9 cellular contexts compared by ENCODE assay signal in genomic region chr19:40623403-40624239, GRCh38. TPM values are rescaled to one million over a fixed set of nuclear protein-coding genes. Genes with fewer than 3 reads are reported as not detected.
DNase-seq lines count a peak whose midpoint lies in the region; TF ChIP-seq lines count a peak whose summit lies in the region.
"Had no signal": no experiment of that assay in that cellular context is flagged by ENCODE, and none has a peak within 500 bp of the region (broad histone marks: within the 10 kb centered on the region; RNA-seq: fewer than 3 reads in every experiment).

No MANE protein-coding gene starts in this region.

- H3K4me2 ChIP-seq in smooth muscle cell, result no peak overlapping the region

- peak overlapping the region in 3 of 4 donors; percentile 25 to 36 (median 34) for H3K27ac ChIP-seq in esophagus squamous epithelium
- H3K27ac ChIP-seq in smooth muscle cell (ENCODE audit: low read depth), result peak overlapping the region; percentile 19
- H3K27ac ChIP-seq: SJSA1 had no signal

- H3K9me3 ChIP-seq in esophagus squamous epithelium (no peaks in the 10 kb centered on the region), smooth muscle cell (replicated peaks; ENCODE audit: low read depth) (no peaks in the 10 kb centered on the region)
- H3K9me3 ChIP-seq: SJSA1 had no signal

- TF ChIP-seq CTCF in esophagus squamous epithelium (IDR thresholded peaks at IDR 0.05) (no peak), smooth muscle cell (IDR thresholded peaks at IDR 0.05; ENCODE audit: borderline replicate concordance, insufficient read depth, poor library complexity, severe bottlenecking) (no peak)

- no peak overlapping the region for H2AFZ ChIP-seq in smooth muscle cell (ENCODE audit: low read depth)

- peaks cover 0 to 23% (median 0%) of the 10 kb centered on the region in 3 donors for H3K4me1 ChIP-seq in esophagus squamous epithelium
- peaks cover 9% of the 10 kb centered on the region for H3K4me1 ChIP-seq in smooth muscle cell (ENCODE audit: low read depth)

- 46 to 61% methylated on average over 32 to 33 of the region's 41 CpGs for WGBS in esophagus squamous epithelium, 2 donors
- WGBS in smooth muscle cell (ENCODE audit: low lambda C conversion rate), result 30% methylated on average over 41 of the region's 41 CpGs

- peak; percentile 35 for DNase-seq in activated CD4-positive, alpha-beta memory T cell treated with anti-CD3 and anti-CD28 coated beads for 36 hours
- no peak for DNase-seq in activated CD4-positive, alpha-beta memory T cell treated with anti-CD3 and anti-CD28 coated beads, Interleukin-2, amount 10 ng/mL, durations not matched to agents 7 days and 5 days
- DNase-seq in NCI-H82 treated with DMSO at 0.1 percent for 48 hours (lab: John Stamatoyannopoulos, UW; ENCODE audit: unreplicated experiment) (peak; percentile 79), esophagus squamous epithelium (lab: John Stamatoyannopoulos, UW) (no peak), smooth muscle cell (lab: John Stamatoyannopoulos, UW; ENCODE audit: unreplicated experiment) (no peak), NCI-H446 treated with DMSO at 0.1 percent for 48 hours (lab: John Stamatoyannopoulos, UW) (no peak), SKM-1 (lab: John Stamatoyannopoulos, UW; ENCODE audit: unreplicated experiment) (no peak), GDM1 (lab: John Stamatoyannopoulos, UW) (no peak)

- H4K20me1 ChIP-seq in smooth muscle cell (ENCODE audit: low read depth), result peaks cover 41% of the 10 kb centered on the region

- no peaks in the 10 kb centered on the region for H3F3A ChIP-seq in smooth muscle cell (ENCODE audit: low read depth)

- H3K36me3 ChIP-seq in esophagus squamous epithelium, result peaks cover 35 to 99% (median 38%) of the 10 kb centered on the region in 3 donors
- H3K36me3 ChIP-seq in smooth muscle cell (ENCODE audit: low read depth), result no peaks in the 10 kb centered on the region

- no peak overlapping the region for H3K27ac Mint-ChIP-seq in activated CD4-positive, alpha-beta memory T cell treated with anti-CD3 and anti-CD28 coated beads for 36 hours
- H3K27ac Mint-ChIP-seq in activated CD4-positive, alpha-beta memory T cell treated with anti-CD3 and anti-CD28 coated beads, Interleukin-2, amount 10 ng/mL, durations not matched to agents 7 days and 5 days, result no peak overlapping the region

- no peaks in the 10 kb centered on the region for H3K79me2 ChIP-seq in smooth muscle cell (ENCODE audit: low read depth)

- H3K27me3 Mint-ChIP-seq in activated CD4-positive, alpha-beta memory T cell treated with anti-CD3 and anti-CD28 coated beads for 36 hours, result no peaks in the 10 kb centered on the region
- no peaks in the 10 kb centered on the region for H3K27me3 Mint-ChIP-seq in activated CD4-positive, alpha-beta memory T cell treated with anti-CD3 and anti-CD28 coated beads, Interleukin-2, amount 10 ng/mL, durations not matched to agents 7 days and 5 days

- intact Hi-C loops in activated CD4-positive, alpha-beta memory T cell treated with anti-CD3 and anti-CD28 coated beads for 36 hours (cut with micrococcal nuclease), result no loop called here
- intact Hi-C loops in esophagus squamous epithelium (cut with DNase I), result no loop called here

- H3K4me3 Mint-ChIP-seq in activated CD4-positive, alpha-beta memory T cell treated with anti-CD3 and anti-CD28 coated beads for 36 hours, result no peak overlapping the region
- H3K4me3 Mint-ChIP-seq in activated CD4-positive, alpha-beta memory T cell treated with anti-CD3 and anti-CD28 coated beads, Interleukin-2, amount 10 ng/mL, durations not matched to agents 7 days and 5 days, result no peak overlapping the region

- peaks cover 52% of the 10 kb centered on the region for H3K36me3 Mint-ChIP-seq in activated CD4-positive, alpha-beta memory T cell treated with anti-CD3 and anti-CD28 coated beads for 36 hours
- peaks cover 40% of the 10 kb centered on the region for H3K36me3 Mint-ChIP-seq in activated CD4-positive, alpha-beta memory T cell treated with anti-CD3 and anti-CD28 coated beads, Interleukin-2, amount 10 ng/mL, durations not matched to agents 7 days and 5 days (ENCODE audit: low read depth)

- no peak for TF ChIP-seq POLR2A in esophagus squamous epithelium (IDR thresholded peaks at IDR 0.05)

- CTCF ChIA-PET in activated CD4-positive, alpha-beta memory T cell treated with anti-CD3 and anti-CD28 coated beads for 36 hours (lab: Charles Lee), result interaction anchor here (8.2 kb wide), 1 partner anchor 11 kb away, joined by 83 read pairs; no protein-coding TSS in a partner anchor
- CTCF ChIA-PET in activated CD4-positive, alpha-beta memory T cell treated with anti-CD3 and anti-CD28 coated beads, Interleukin-2, amount 10 ng/mL, durations not matched to agents 7 days and 5 days (lab: Charles Lee), result interaction anchor here (0.7 to 6.5 kb wide), 3 partner anchors 9 to 20 kb away, joined by 3 to 43 read pairs (median 4); no protein-coding TSS in a partner anchor

- H3K4me3 ChIP-seq in esophagus squamous epithelium (no peak overlapping the region), smooth muscle cell (no peak overlapping the region)
- H3K4me3 ChIP-seq: SJSA1 had no signal

- H3K4me1 Mint-ChIP-seq in activated CD4-positive, alpha-beta memory T cell treated with anti-CD3 and anti-CD28 coated beads for 36 hours (ENCODE audit: low read depth), result peaks cover 13% of the 10 kb centered on the region
- H3K4me1 Mint-ChIP-seq in activated CD4-positive, alpha-beta memory T cell treated with anti-CD3 and anti-CD28 coated beads, Interleukin-2, amount 10 ng/mL, durations not matched to agents 7 days and 5 days, result peaks cover 12% of the 10 kb centered on the region

- no peaks in the 10 kb centered on the region for H3K27me3 ChIP-seq in esophagus squamous epithelium
- no peaks in the 10 kb centered on the region for H3K27me3 ChIP-seq in smooth muscle cell (ENCODE audit: low read depth)
- H3K27me3 ChIP-seq: SJSA1 had no signal

- H3K9ac ChIP-seq in smooth muscle cell (ENCODE audit: low read depth), result no peak overlapping the region

- H3K9me3 Mint-ChIP-seq in activated CD4-positive, alpha-beta memory T cell treated with anti-CD3 and anti-CD28 coated beads for 36 hours, result no peaks in the 10 kb centered on the region
- no peaks in the 10 kb centered on the region for H3K9me3 Mint-ChIP-seq in activated CD4-positive, alpha-beta memory T cell treated with anti-CD3 and anti-CD28 coated beads, Interleukin-2, amount 10 ng/mL, durations not matched to agents 7 days and 5 days

- POLR2A ChIA-PET in activated CD4-positive, alpha-beta memory T cell treated with anti-CD3 and anti-CD28 coated beads for 36 hours (lab: Charles Lee), result interaction anchor here (0.8 to 1.2 kb wide), 2 partner anchors 8 to 14 kb away, joined by 3 read pairs; no protein-coding TSS in a partner anchor
- POLR2A ChIA-PET in activated CD4-positive, alpha-beta memory T cell treated with anti-CD3 and anti-CD28 coated beads, Interleukin-2, amount 10 ng/mL, durations not matched to agents 7 days and 5 days (lab: Charles Lee), result interaction anchor here (1.8 kb wide), 1 partner anchor 17 kb away, joined by 5 read pairs; no protein-coding TSS in a partner anchor

RNA-seq across cellular contexts. Expression of gene LTBP4, which starts 22.5 kb away (rescaled TPM):
- 100 to 1,000 TPM; 178 to 182 TPM for total RNA-seq in activated CD4-positive, alpha-beta memory T cell treated with anti-CD3 and anti-CD28 coated beads for 36 hours
- total RNA-seq in activated CD4-positive, alpha-beta memory T cell treated with anti-CD3 and anti-CD28 coated beads, Interleukin-2, amount 10 ng/mL, durations not matched to agents 7 days and 5 days, result 100 to 1,000 TPM; 121 to 122 TPM
- total RNA-seq in esophagus squamous epithelium (100 to 1,000 TPM in 1 of 4 donors, 10 to 100 TPM in 3; 43.5 to 249 (median 65.5) TPM), smooth muscle cell (28.5 and 38.5 TPM in 2 replicates)
- 170 and 188 TPM in 2 replicates for polyA plus RNA-seq in smooth muscle cell

RNA-seq across cellular contexts. Expression of gene SHKBP1, which starts 46.9 kb away (rescaled TPM):
- 100 to 1,000 TPM; 112 to 126 TPM for total RNA-seq in activated CD4-positive, alpha-beta memory T cell treated with anti-CD3 and anti-CD28 coated beads for 36 hours
- 100 to 1,000 TPM; 139 to 150 TPM for total RNA-seq in activated CD4-positive, alpha-beta memory T cell treated with anti-CD3 and anti-CD28 coated beads, Interleukin-2, amount 10 ng/mL, durations not matched to agents 7 days and 5 days
- 10 to 100 TPM; 42.3 to 77.9 (median 49.8) TPM for total RNA-seq in esophagus squamous epithelium
- total RNA-seq in smooth muscle cell, result 38.8 and 40.9 TPM in 2 replicates
- 90.8 and 102 TPM in 2 replicates for polyA plus RNA-seq in smooth muscle cell

Comparison
In these comparisons a context has a peak if more than half of its experiments do, and no peak if none do; other contexts are left out.
1. DNase-seq: peak in activated CD4-positive, alpha-beta memory T cell treated with anti-CD3 and anti-CD28 coated beads for 36 hours (single experiment) and NCI-H82 treated with DMSO at 0.1 percent for 48 hours (single experiment); none in activated CD4-positive, alpha-beta memory T cell treated with anti-CD3 and anti-CD28 coated beads, Interleukin-2, amount 10 ng/mL, durations not matched to agents 7 days and 5 days (single experiment), esophagus squamous epithelium (single experiment), smooth muscle cell (single experiment), NCI-H446 treated with DMSO at 0.1 percent for 48 hours (single experiment), SKM-1 (single experiment) and GDM1 (single experiment).